8 cellular contexts compared by ENCODE assay signal in genomic region chr17:43368740-43369506, GRCh38. TPM values are rescaled to one million over a fixed set of nuclear protein-coding genes. Genes with fewer than 3 reads are reported as not detected.
A peak's percentile ranks its signal among the peaks of the same experiment; 100 is the strongest.
DNase-seq lines count a peak whose midpoint lies in the region.

No MANE protein-coding gene starts in this region.

- DNase-seq in HS-27A (ENCODE audit: low read depth) (peak; percentile 45), NT2/D1 (ENCODE audit: low read depth, low spot score) (no peak), activated T-cell treated with anti-CD3 and anti-CD28 coated beads for 24 hours (ENCODE audit: low read depth) (peak; percentile 49), epidermal melanocyte (ENCODE audit: insufficient read length, low spot score) (peak; percentile 35), mesendoderm (peak; percentile 94), GM19240 (ENCODE audit: insufficient read length, low spot score) (no peak)
- peak; percentile 48 to 51 for DNase-seq in stimulated activated CD8-positive, alpha-beta memory T cell treated with anti-CD3 and anti-CD28 coated beads, Interleukin-2, amount 100 ng/mL, for 48 hours (ENCODE audit: low read depth in 2 of 2)

- H3K4ac ChIP-seq in mesendoderm (ENCODE audit: low read depth, low read length), result peak overlapping the region; percentile 86

- H3K4me2 ChIP-seq in mesendoderm (ENCODE audit: low read length), result peak overlapping the region; percentile 45

- no peak overlapping the region for H2BK15ac ChIP-seq in mesendoderm (replicated peaks; ENCODE audit: low read depth)

- no peaks in the 10 kb centered on the region for H3K9me3 ChIP-seq in ES-I3 (ENCODE audit: control insufficient read depth, insufficient read depth, low read length)
- H3K9me3 ChIP-seq in NT2/D1 (ENCODE audit: insufficient read depth, low read length), result no peaks in the 10 kb centered on the region

- H3K27ac ChIP-seq in mesendoderm (ENCODE audit: low read depth, low read length), result peak overlapping the region; percentile 93

- H3K56ac ChIP-seq in mesendoderm (ENCODE audit: low read length), result peak overlapping the region; percentile 89

- H3K9ac ChIP-seq in ES-I3 (ENCODE audit: low read depth, low read length) (peak overlapping the region; percentile 70), NT2/D1 (ENCODE audit: insufficient read length, low read depth) (peak overlapping the region; percentile 95), mesendoderm (ENCODE audit: low read length) (peak overlapping the region; percentile 82)

- H3K23ac ChIP-seq in mesendoderm (ENCODE audit: low read length), result no peak overlapping the region

- H2AK5ac ChIP-seq in mesendoderm (ENCODE audit: low read length), result no peak overlapping the region

- no peaks in the 10 kb centered on the region for H3K79me1 ChIP-seq in mesendoderm (ENCODE audit: low read length)

- no peaks in the 10 kb centered on the region for H3K79me2 ChIP-seq in mesendoderm (ENCODE audit: control insufficient read depth, insufficient read depth, low read length)

- H3K27me3 ChIP-seq in NT2/D1 (ENCODE audit: insufficient read depth, insufficient read length), result no peaks in the 10 kb centered on the region
- H3K27me3 ChIP-seq in mesendoderm (ENCODE audit: insufficient read depth, low read length, poor library complexity), result no peaks in the 10 kb centered on the region

- H3K36me3 ChIP-seq in ES-I3 (ENCODE audit: insufficient read depth, low read length) (no peaks in the 10 kb centered on the region), NT2/D1 (ENCODE audit: insufficient read depth, insufficient read length, low read length) (no peaks in the 10 kb centered on the region), mesendoderm (ENCODE audit: control insufficient read depth, insufficient read depth, low read length) (no peaks in the 10 kb centered on the region)

- H3K4me1 ChIP-seq in ES-I3 (ENCODE audit: insufficient read depth, low read length) (peaks cover 24% of the 10 kb centered on the region), NT2/D1 (ENCODE audit: insufficient read depth, insufficient read length) (peaks cover 9% of the 10 kb centered on the region), mesendoderm (ENCODE audit: control insufficient read depth, low read depth, low read length) (peaks cover 3% of the 10 kb centered on the region)

- H2BK5ac ChIP-seq in mesendoderm (ENCODE audit: low read length), result peak overlapping the region; percentile 88

- peak overlapping the region; percentile 93 for H2BK120ac ChIP-seq in mesendoderm (ENCODE audit: low read depth, low read length)

- no peak overlapping the region for H4K8ac ChIP-seq in mesendoderm (ENCODE audit: low read depth, low read length)

- H4K5ac ChIP-seq in mesendoderm (ENCODE audit: low read length), result peak overlapping the region; percentile 78

- peak overlapping the region; percentile 49 for H3K4me3 ChIP-seq in NT2/D1 (ENCODE audit: insufficient read length, low read depth)
- no peak overlapping the region for H3K4me3 ChIP-seq in mesendoderm (ENCODE audit: low read length)

- WGBS in mesendoderm (ENCODE audit: extremely low coverage, insufficient coverage, low lambda C conversion rate), result no CpG with 5 or more reads among the region's 51 CpGs

- H3K18ac ChIP-seq in mesendoderm (ENCODE audit: low read length), result peak overlapping the region; percentile 98

RNA-seq across cellular contexts. Expression of gene ARL4D, which starts 29.9 kb away (rescaled TPM):
- polyA plus RNA-seq in mesendoderm (2013, experiment 1 of 2), result 12.7 TPM
- 11.4 TPM for polyA plus RNA-seq in mesendoderm (2013, experiment 2 of 2)

Comparison
In these comparisons a context has a peak if more than half of its experiments do, and no peak if none do; other contexts are left out.
1. DNase-seq: peak in HS-27A (single experiment), activated T-cell treated with anti-CD3 and anti-CD28 coated beads for 24 hours (single experiment), epidermal melanocyte (single experiment), mesendoderm (single experiment) and stimulated activated CD8-positive, alpha-beta memory T cell treated with anti-CD3 and anti-CD28 coated beads, Interleukin-2, amount 100 ng/mL, for 48 hours (2 of 2); none in NT2/D1 (single experiment) and GM19240 (single experiment).
2. Peak in every context shown above with its lines, with median percentiles within 50 percentile points of each other: H3K9ac ChIP-seq.